33 cellular contexts compared by ENCODE assay signal in genomic region chr12:70559390-70559789, GRCh38.
"Had no signal": no experiment of that assay in that cellular context is flagged by ENCODE, and none has a peak within 500 bp of the region (broad histone marks: within the 10 kb centered on the region; RNA-seq: fewer than 3 reads in every experiment).

No MANE protein-coding gene starts in this region.

- H3K27me3 ChIP-seq: body of pancreas, Peyer's patch, SJSA1 had no signal

- H3K4me2 ChIP-seq: SK-N-SH had no signal

- H3K9me3 Mint-ChIP-seq: activated CD4-positive, alpha-beta T cell treated with anti-CD3 and anti-CD28 coated beads, Interleukin-2, amount 10 ng/mL, durations not matched to agents 24 days and 14 days; activated CD8-positive, alpha-beta T cell treated with anti-CD3 and anti-CD28 coated beads for 36 hours; activated naive CD8-positive, alpha-beta T cell treated with anti-CD3 and anti-CD28 coated beads, Interleukin-2, amount 10 ng/mL, durations not matched to agents 7 days and 5 days; activated T-cell treated with anti-CD3 and anti-CD28 coated beads, Interleukin-2, amount 50 U/mL, for 72 hours; activated T-helper 17 cell treated with anti-CD3 and anti-CD28 coated beads, Interleukin-2, amount 50 U/mL, for 72 hours; T-helper 1 cell treated with Interleukin-12 subunit alpha and Interleukin-12 subunit beta and Interleukin-4 antibody, amounts not matched to agents 30 μg/mL and 1 μg/mL, for 36 hours; T-helper 2 cell treated with Interferon-gamma antibody and Interleukin-4, amounts not matched to agents 5 μg/mL and 100 μg/mL, for 36 hours had no signal

- ATAC-seq: activated CD8-positive, alpha-beta T cell treated with anti-CD3 and anti-CD28 coated beads for 36 hours; activated T-cell treated with anti-CD3 and anti-CD28 coated beads, Interleukin-2, amount 50 U/mL, for 72 hours; activated T-helper 17 cell treated with anti-CD3 and anti-CD28 coated beads, Interleukin-2, amount 50 U/mL, for 72 hours; body of pancreas; PC-3 had no signal

- FAIRE-seq: astrocyte, bronchial epithelial cell, TTC549 had no signal

- H3K36me3 ChIP-seq: Peyer's patch had no signal

- H3K36me3 Mint-ChIP-seq: activated naive CD8-positive, alpha-beta T cell treated with anti-CD3 and anti-CD28 coated beads, Interleukin-2, amount 10 ng/mL, durations not matched to agents 7 days and 5 days had no signal

- H3K4me1 Mint-ChIP-seq: activated CD4-positive, alpha-beta T cell treated with anti-CD3 and anti-CD28 coated beads, Interleukin-2, amount 10 ng/mL, durations not matched to agents 24 days and 14 days; activated naive CD8-positive, alpha-beta T cell treated with anti-CD3 and anti-CD28 coated beads, Interleukin-2, amount 10 ng/mL, durations not matched to agents 7 days and 5 days; activated T-helper 17 cell treated with anti-CD3 and anti-CD28 coated beads, Interleukin-2, amount 50 U/mL, for 72 hours had no signal

- H3K9me3 ChIP-seq: body of pancreas, Peyer's patch, SJSA1, SK-N-SH had no signal

- H3K9ac ChIP-seq: SK-N-SH had no signal

- H3K4me3 Mint-ChIP-seq: activated CD4-positive, alpha-beta T cell treated with anti-CD3 and anti-CD28 coated beads, Interleukin-2, amount 10 ng/mL, durations not matched to agents 24 days and 14 days; activated CD8-positive, alpha-beta T cell treated with anti-CD3 and anti-CD28 coated beads for 36 hours; activated naive CD8-positive, alpha-beta T cell treated with anti-CD3 and anti-CD28 coated beads, Interleukin-2, amount 10 ng/mL, durations not matched to agents 7 days and 5 days; activated T-cell treated with anti-CD3 and anti-CD28 coated beads, Interleukin-2, amount 50 U/mL, for 72 hours; activated T-helper 17 cell treated with anti-CD3 and anti-CD28 coated beads, Interleukin-2, amount 50 U/mL, for 72 hours; T-helper 1 cell treated with Interleukin-12 subunit alpha and Interleukin-12 subunit beta and Interleukin-4 antibody, amounts not matched to agents 30 μg/mL and 1 μg/mL, for 36 hours; T-helper 2 cell treated with Interferon-gamma antibody and Interleukin-4, amounts not matched to agents 5 μg/mL and 100 μg/mL, for 36 hours had no signal

- DNase-seq: activated CD4-positive, alpha-beta T cell treated with anti-CD3 and anti-CD28 coated beads, Interleukin-2, amount 10 ng/mL, durations not matched to agents 24 days and 14 days; activated CD4-positive, alpha-beta T cell treated with anti-CD3 and anti-CD28 coated beads, Interleukin-2, amount 50 U/mL, for 4 hours; activated CD8-positive, alpha-beta T cell treated with anti-CD3 and anti-CD28 coated beads for 36 hours; activated effector memory CD4-positive, alpha-beta T cell treated with anti-CD3 and anti-CD28 coated beads, Interleukin-2, amount 50 U/mL, for 16 hours; activated naive CD4-positive, alpha-beta T cell; activated naive CD4-positive, alpha-beta T cell treated with anti-CD3 and anti-CD28 coated beads, Interleukin-2, amount 50 U/mL, for 16 hours; activated naive CD8-positive, alpha-beta T cell treated with anti-CD3 and anti-CD28 coated beads, Interleukin-2, amount 10 ng/mL, durations not matched to agents 7 days and 5 days; activated T-cell treated with anti-CD3 and anti-CD28 coated beads, Interleukin-2, amount 50 U/mL, for 1 hour; activated T-cell treated with anti-CD3 and anti-CD28 coated beads, Interleukin-2, amount 50 U/mL, for 72 hours; amygdala; body of pancreas; central memory CD4-positive, alpha-beta T cell; Karpas-422; KBM-7; NCI-H1048; NCI-H1105 treated with DMSO at 0.1 percent for 48 hours; NCI-H1436 treated with DMSO at 0.1 percent for 48 hours; NCI-H1694 treated with DMSO at 0.1 percent for 48 hours; NCI-H2029; NCI-H345; NCI-H524 treated with DMSO at 0.1 percent for 48 hours; PC-3; Peyer's patch; RPMI8226; SHP77 treated with DMSO at 0.1 percent for 48 hours; SK-N-SH had no signal

- H3K27ac Mint-ChIP-seq: activated CD4-positive, alpha-beta T cell treated with anti-CD3 and anti-CD28 coated beads, Interleukin-2, amount 10 ng/mL, durations not matched to agents 24 days and 14 days; activated CD8-positive, alpha-beta T cell treated with anti-CD3 and anti-CD28 coated beads for 36 hours; activated naive CD8-positive, alpha-beta T cell treated with anti-CD3 and anti-CD28 coated beads, Interleukin-2, amount 10 ng/mL, durations not matched to agents 7 days and 5 days; activated T-cell treated with anti-CD3 and anti-CD28 coated beads, Interleukin-2, amount 50 U/mL, for 72 hours; activated T-helper 17 cell treated with anti-CD3 and anti-CD28 coated beads, Interleukin-2, amount 50 U/mL, for 72 hours; T-helper 1 cell treated with Interleukin-12 subunit alpha and Interleukin-12 subunit beta and Interleukin-4 antibody, amounts not matched to agents 30 μg/mL and 1 μg/mL, for 36 hours; T-helper 2 cell treated with Interferon-gamma antibody and Interleukin-4, amounts not matched to agents 5 μg/mL and 100 μg/mL, for 36 hours had no signal

- H3K27me3 Mint-ChIP-seq: activated CD4-positive, alpha-beta T cell treated with anti-CD3 and anti-CD28 coated beads, Interleukin-2, amount 10 ng/mL, durations not matched to agents 24 days and 14 days had no signal

- H3K4me1 ChIP-seq: body of pancreas, Peyer's patch, SJSA1 had no signal

- H3K27ac ChIP-seq: body of pancreas, Peyer's patch, SJSA1 had no signal

- H3K4me3 ChIP-seq: body of pancreas, Peyer's patch, SJSA1 had no signal
